Comparison of ENCODE assay signal across 1 cellular context in the genomic region with DNA sequence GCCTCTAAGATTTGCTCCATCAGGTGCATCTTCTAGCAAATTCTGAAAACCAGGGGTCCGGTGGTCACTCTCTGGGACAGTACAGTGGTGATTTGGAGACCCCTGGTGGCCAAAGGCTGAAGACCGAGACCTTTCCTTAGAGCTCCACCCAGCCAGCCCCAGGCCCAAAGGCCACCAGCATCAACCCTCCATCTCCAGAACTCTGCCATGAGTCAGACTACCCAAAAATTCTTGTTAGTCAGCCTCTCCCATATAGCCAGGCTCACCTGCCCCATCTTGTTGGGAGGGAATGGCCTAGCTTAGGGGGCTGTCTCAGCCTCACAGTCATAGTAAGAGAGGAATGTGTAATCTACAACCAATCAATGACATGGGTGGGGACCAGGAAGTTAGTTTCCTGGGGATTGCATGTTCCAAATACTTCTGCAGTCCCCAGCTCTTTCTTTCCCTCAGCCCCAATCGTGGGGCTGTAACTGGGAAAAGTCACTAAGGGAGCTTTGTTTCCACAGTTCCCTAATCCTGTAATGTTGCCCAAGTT.
TF ChIP-seq lines count a peak whose summit lies in the region.

No MANE protein-coding gene starts in this region.

TF ChIP-seq in HepG2, 621 proteins besides CTCF, POLR2A, EP300 and RAD21:
- TF ChIP-seq XRCC5 (optimal IDR thresholded peaks at IDR 0.05; ENCODE audit: low read length) (peak; percentile 38), MEF2D (CRISPR knock-in tag; IDR thresholded peaks at IDR 0.05) (peak; percentile 23; the same call in 1 of the 2 replicates), SAP130 (CRISPR knock-in tag; IDR thresholded peaks at IDR 0.05; ENCODE audit: low read depth) (0 out of 2 replicates have a peak, but pooled peaks have one; percentile 13), MAZ (IDR thresholded peaks at IDR 0.05; ENCODE audit: borderline replicate concordance, low read depth, low read length) (no peak), MAZ (CRISPR knock-in tag; IDR thresholded peaks at IDR 0.05; ENCODE audit: low read depth) (0 out of 2 replicates have a peak, but pooled peaks have one; percentile 41), ZNF792 (CRISPR knock-in tag; IDR thresholded peaks at IDR 0.05) (no peak), POLR2AphosphoS2 (IDR thresholded peaks at IDR 0.05; ENCODE audit: low read depth, low read length) (no peak), SALL1 (CRISPR knock-in tag; IDR thresholded peaks at IDR 0.05) (0 out of 2 replicates have a peak, but pooled peaks have one; percentile 27), EED (CRISPR knock-in tag; IDR thresholded peaks at IDR 0.05) (0 out of 2 replicates have a peak, but pooled peaks have one; percentile 32), FOXA1 (IDR thresholded peaks at IDR 0.05) (no peak), FOXA1 (CRISPR knock-in tag; IDR thresholded peaks at IDR 0.05) (no peak), KDM2A (CRISPR knock-in tag; IDR thresholded peaks at IDR 0.05; ENCODE audit: borderline replicate concordance, low read depth) (peak; percentile 34; the same call in 1 of the 2 replicates), ZNF556 (CRISPR knock-in tag; IDR thresholded peaks at IDR 0.05; ENCODE audit: borderline replicate concordance) (no peak), ZNF605 (CRISPR knock-in tag; IDR thresholded peaks at IDR 0.05) (0 out of 2 replicates have a peak, but pooled peaks have one; percentile 41), ZNF788 (CRISPR knock-in tag; IDR thresholded peaks at IDR 0.05; ENCODE audit: borderline replicate concordance) (0 out of 2 replicates have a peak, but pooled peaks have one; percentile 66), LCORL (IDR thresholded peaks at IDR 0.05) (no peak), LCORL (CRISPR knock-in tag; IDR thresholded peaks at IDR 0.05) (0 out of 2 replicates have a peak, but pooled peaks have one; percentile 25), SMC3 (IDR thresholded peaks at IDR 0.05; ENCODE audit: low read length) (peak; percentile 93), ZFP36 (IDR thresholded peaks at IDR 0.05; ENCODE audit: borderline replicate concordance, low read depth, low read length, partially characterized antibody) (peak; percentile 0), ZNF781 (CRISPR knock-in tag; IDR thresholded peaks at IDR 0.05; ENCODE audit: borderline replicate concordance, not compliant biosample characterization) (peak; percentile 22), STAG1 (CRISPR knock-in tag; IDR thresholded peaks at IDR 0.05) (peak; percentile 89), ZNF501 (CRISPR knock-in tag; IDR thresholded peaks at IDR 0.05) (peak; percentile 67), TBX2 (CRISPR knock-in tag; IDR thresholded peaks at IDR 0.05; ENCODE audit: borderline replicate concordance) (peak; percentile 35; the same call in 1 of the 2 replicates), ZNF772 (CRISPR knock-in tag; IDR thresholded peaks at IDR 0.05) (0 out of 2 replicates have a peak, but pooled peaks have one; percentile 50)
- TF ChIP-seq, protein P1, sequence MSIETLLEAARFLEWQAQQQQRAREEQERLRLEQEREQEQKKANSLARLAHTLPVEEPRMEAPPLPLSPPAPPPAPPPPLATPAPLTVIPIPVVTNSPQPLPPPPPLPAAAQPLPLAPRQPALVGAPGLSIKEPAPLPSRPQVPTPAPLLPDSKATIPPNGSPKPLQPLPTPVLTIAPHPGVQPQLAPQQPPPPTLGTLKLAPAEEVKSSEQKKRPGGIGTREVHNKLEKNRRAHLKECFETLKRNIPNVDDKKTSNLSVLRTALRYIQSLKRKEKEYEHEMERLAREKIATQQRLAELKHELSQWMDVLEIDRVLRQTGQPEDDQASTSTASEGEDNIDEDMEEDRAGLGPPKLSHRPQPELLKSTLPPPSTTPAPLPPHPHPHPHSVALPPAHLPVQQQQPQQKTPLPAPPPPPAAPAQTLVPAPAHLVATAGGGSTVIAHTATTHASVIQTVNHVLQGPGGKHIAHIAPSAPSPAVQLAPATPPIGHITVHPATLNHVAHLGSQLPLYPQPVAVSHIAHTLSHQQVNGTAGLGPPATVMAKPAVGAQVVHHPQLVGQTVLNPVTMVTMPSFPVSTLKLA (IDR thresholded peaks at IDR 0.05) = no peak
- TF ChIP-seq, protein P2, sequence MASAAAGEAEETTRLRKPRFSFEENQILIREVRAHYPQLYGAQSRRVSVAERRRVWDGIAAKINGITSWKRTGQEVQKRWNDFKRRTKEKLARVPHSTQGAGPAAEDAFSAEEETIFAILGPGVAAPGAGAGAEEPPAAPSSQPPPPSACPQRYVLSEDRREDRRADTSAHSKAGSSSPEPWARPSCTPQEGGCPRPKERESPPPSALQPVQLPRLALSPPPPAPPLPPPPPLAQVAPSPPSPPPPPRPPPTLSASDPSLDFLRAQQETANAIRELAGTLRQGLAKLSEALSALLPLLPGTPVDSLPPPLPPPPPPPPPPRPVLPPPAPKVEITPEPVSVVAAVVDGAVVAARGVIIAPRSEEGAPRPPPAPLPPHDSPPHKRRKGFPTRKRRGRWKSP (CRISPR knock-in tag; IDR thresholded peaks at IDR 0.05) = no peak
- TF ChIP-seq, protein P3, sequence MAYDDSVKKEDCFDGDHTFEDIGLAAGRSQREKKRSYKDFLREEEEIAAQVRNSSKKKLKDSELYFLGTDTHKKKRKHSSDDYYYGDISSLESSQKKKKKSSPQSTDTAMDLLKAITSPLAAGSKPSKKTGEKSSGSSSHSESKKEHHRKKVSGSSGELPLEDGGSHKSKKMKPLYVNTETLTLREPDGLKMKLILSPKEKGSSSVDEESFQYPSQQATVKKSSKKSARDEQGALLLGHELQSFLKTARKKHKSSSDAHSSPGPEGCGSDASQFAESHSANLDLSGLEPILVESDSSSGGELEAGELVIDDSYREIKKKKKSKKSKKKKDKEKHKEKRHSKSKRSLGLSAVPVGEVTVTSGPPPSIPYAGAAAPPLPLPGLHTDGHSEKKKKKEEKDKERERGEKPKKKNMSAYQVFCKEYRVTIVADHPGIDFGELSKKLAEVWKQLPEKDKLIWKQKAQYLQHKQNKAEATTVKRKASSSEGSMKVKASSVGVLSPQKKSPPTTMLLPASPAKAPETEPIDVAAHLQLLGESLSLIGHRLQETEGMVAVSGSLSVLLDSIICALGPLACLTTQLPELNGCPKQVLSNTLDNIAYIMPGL (CRISPR knock-in tag; IDR thresholded peaks at IDR 0.05; ENCODE audit: borderline replicate concordance in 1 of 2, low read depth in 1 of 2) = 0 out of 4 replicates have a peak, but pooled peaks of 1 of the 2 experiments have one; percentile 23
- TF ChIP-seq, protein P4, sequence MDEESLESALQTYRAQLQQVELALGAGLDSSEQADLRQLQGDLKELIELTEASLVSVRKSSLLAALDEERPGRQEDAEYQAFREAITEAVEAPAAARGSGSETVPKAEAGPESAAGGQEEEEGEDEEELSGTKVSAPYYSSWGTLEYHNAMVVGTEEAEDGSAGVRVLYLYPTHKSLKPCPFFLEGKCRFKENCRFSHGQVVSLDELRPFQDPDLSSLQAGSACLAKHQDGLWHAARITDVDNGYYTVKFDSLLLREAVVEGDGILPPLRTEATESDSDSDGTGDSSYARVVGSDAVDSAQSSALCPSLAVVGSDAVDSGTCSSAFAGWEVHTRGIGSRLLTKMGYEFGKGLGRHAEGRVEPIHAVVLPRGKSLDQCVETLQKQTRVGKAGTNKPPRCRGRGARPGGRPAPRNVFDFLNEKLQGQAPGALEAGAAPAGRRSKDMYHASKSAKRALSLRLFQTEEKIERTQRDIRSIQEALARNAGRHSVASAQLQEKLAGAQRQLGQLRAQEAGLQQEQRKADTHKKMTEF (CRISPR knock-in tag; IDR thresholded peaks at IDR 0.05) = peak; percentile 45; the same call in 1 of the 2 replicates
- TF ChIP-seq, protein P5, sequence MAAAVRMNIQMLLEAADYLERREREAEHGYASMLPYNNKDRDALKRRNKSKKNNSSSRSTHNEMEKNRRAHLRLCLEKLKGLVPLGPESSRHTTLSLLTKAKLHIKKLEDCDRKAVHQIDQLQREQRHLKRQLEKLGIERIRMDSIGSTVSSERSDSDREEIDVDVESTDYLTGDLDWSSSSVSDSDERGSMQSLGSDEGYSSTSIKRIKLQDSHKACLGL (CRISPR knock-in tag; IDR thresholded peaks at IDR 0.05) = no peak
- TF ChIP-seq, protein P6, sequence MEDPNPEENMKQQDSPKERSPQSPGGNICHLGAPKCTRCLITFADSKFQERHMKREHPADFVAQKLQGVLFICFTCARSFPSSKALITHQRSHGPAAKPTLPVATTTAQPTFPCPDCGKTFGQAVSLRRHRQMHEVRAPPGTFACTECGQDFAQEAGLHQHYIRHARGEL (CRISPR knock-in tag; IDR thresholded peaks at IDR 0.05) = peak; percentile 99
